ENCODE assay signal across 21 cellular contexts in the genomic region with DNA sequence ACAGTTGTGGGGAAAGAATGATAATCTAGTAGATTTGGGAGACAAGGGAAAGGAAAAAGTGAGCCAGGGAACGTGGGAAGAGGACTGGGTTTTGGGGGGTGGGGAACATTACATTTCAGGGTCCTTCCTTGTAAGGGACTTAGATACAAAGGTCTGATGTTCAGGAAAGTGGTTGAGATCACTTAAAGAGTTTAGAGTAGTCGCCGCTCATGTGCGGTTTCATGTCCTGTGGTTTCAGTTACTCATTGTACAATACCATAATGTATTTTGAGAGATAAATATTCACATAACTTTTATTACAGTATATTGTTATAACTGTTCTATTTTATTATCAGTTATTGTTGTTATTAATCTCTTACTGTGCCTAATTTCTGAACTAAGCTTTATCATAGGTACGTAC.
"Had no signal": no experiment of that assay in that cellular context is flagged by ENCODE, and none has a peak within 500 bp of the region (broad histone marks: within the 10 kb centered on the region; RNA-seq: fewer than 3 reads in every experiment).

No MANE protein-coding gene starts in this region.

- H3K9me3 Mint-ChIP-seq: effector memory CD8-positive, alpha-beta T cell; immature natural killer cell; natural killer cell treated with Interleukin-12 subunit alpha and Interleukin-12 subunit beta and Interleukin-15 and Interleukin-18, amount 100 ng/mL, for 72 hours; neural crest cell had no signal

- H3K27ac Mint-ChIP-seq: immature natural killer cell; natural killer cell treated with Interleukin-12 subunit alpha and Interleukin-12 subunit beta and Interleukin-15 and Interleukin-18, amount 100 ng/mL, for 72 hours; stimulated activated naive CD8-positive, alpha-beta T cell treated with anti-CD3 and anti-CD28 coated beads, Interleukin-15, Interleukin-2, amounts not matched to agents 100 ng/mL and 50 ng/mL, for 24 hours had no signal

- H3K4me3 ChIP-seq: left ventricle myocardium inferior, lower lobe of right lung, pancreas, right lobe of liver, thoracic aorta, tibial nerve, upper lobe of left lung had no signal

- DNase-seq: cortex of kidney; effector memory CD8-positive, alpha-beta T cell; hypothalamus; immature natural killer cell; islet precursor cell; kidney glomerular epithelial cell; left colon; left ventricle myocardium inferior; lower lobe of right lung; naive B cell; pancreas; right lobe of liver; stimulated activated CD4-positive, alpha-beta T cell treated with anti-CD3 and anti-CD28 coated beads, Interleukin-15, amount 100 ng/mL, for 24 hours; stimulated activated CD4-positive, alpha-beta T cell treated with anti-CD3 and anti-CD28 coated beads, Interleukin-2, amount 100 ng/mL, for 48 hours; stimulated activated naive B cell treated with anti-CD40 and anti-IgM and Interleukin-4, amounts not matched to agents 10 μg/mL and 1 μg/mL and 100 μg/mL, for 72 hours; upper lobe of left lung had no signal

- H3K27me3 Mint-ChIP-seq: effector memory CD8-positive, alpha-beta T cell; naive B cell; natural killer cell treated with Interleukin-12 subunit alpha and Interleukin-12 subunit beta and Interleukin-15 and Interleukin-18, amount 100 ng/mL, for 72 hours; stimulated activated naive B cell treated with anti-CD40 and anti-IgM and Interleukin-4, amounts not matched to agents 10 μg/mL and 1 μg/mL and 100 μg/mL, for 72 hours; stimulated activated naive CD8-positive, alpha-beta T cell treated with anti-CD3 and anti-CD28 coated beads, Interleukin-15, Interleukin-2, amounts not matched to agents 100 ng/mL and 50 ng/mL, for 24 hours had no signal

- H3K4me1 Mint-ChIP-seq: naive B cell; neural crest cell; stimulated activated naive B cell treated with anti-CD40 and anti-IgM and Interleukin-4, amounts not matched to agents 10 μg/mL and 1 μg/mL and 100 μg/mL, for 72 hours had no signal

- ATAC-seq: effector memory CD8-positive, alpha-beta T cell; left colon; lower lobe of right lung; natural killer cell treated with Interleukin-12 subunit alpha and Interleukin-12 subunit beta and Interleukin-15 and Interleukin-18, amount 100 ng/mL, for 72 hours; pancreas; right lobe of liver; stimulated activated naive B cell treated with anti-CD40 and anti-IgM and Interleukin-4, amounts not matched to agents 10 μg/mL and 1 μg/mL and 100 μg/mL, for 72 hours had no signal

- H3K4me3 Mint-ChIP-seq: effector memory CD8-positive, alpha-beta T cell; immature natural killer cell; naive B cell; natural killer cell treated with Interleukin-12 subunit alpha and Interleukin-12 subunit beta and Interleukin-15 and Interleukin-18, amount 100 ng/mL, for 72 hours; neural crest cell; stimulated activated naive B cell treated with anti-CD40 and anti-IgM and Interleukin-4, amounts not matched to agents 10 μg/mL and 1 μg/mL and 100 μg/mL, for 72 hours; stimulated activated naive CD8-positive, alpha-beta T cell treated with anti-CD3 and anti-CD28 coated beads, Interleukin-15, Interleukin-2, amounts not matched to agents 100 ng/mL and 50 ng/mL, for 24 hours had no signal
